ENCODE assay signal across 8 cellular contexts in genomic region chr7:100049441-100050291, GRCh38. TPM values are rescaled to one million over a fixed set of nuclear protein-coding genes. Genes with fewer than 3 reads are reported as not detected.
A peak's percentile ranks its signal among the peaks of the same experiment; 100 is the strongest.
DNase-seq lines count a peak whose midpoint lies in the region; FAIRE-seq and TF ChIP-seq lines count a peak whose summit lies in the region.

Gene ZSCAN21 (plus strand): TSS chr7:100049774. CDS start chr7:100057007, 7,233 bp downstream.

- peak within 1 kb of the TSS; percentile 48 for H3K14ac ChIP-seq in neuronal stem cell (ENCODE audit: low read length)

- TF ChIP-seq CTCF in LNCAP (IDR thresholded peaks at IDR 0.05) = peak; percentile 24; the same call in 1 of the 2 replicates

- H3K23ac ChIP-seq in neuronal stem cell (ENCODE audit: low read depth, low read length, poor library complexity) = peak within 1 kb of the TSS; percentile 99

- no peak within 1 kb of the TSS for H2BK5ac ChIP-seq in neuronal stem cell (ENCODE audit: low read length)

- peak within 1 kb of the TSS; percentile 70 for H4K8ac ChIP-seq in neuronal stem cell (ENCODE audit: low read depth, low read length)

- H4K20me1 ChIP-seq in GM23248 (ENCODE audit: insufficient read depth) = no peaks in the 10 kb centered on the region

- H3K4me3 ChIP-seq in GM23248 (peak within 1 kb of the TSS; percentile 91), neuronal stem cell (ENCODE audit: low read length in 2 of 2) (peak within 1 kb of the TSS; percentile 94 to 99), subcutaneous abdominal adipose tissue (ENCODE audit: low read depth in 1 of 5, low read length in 5 of 5) (peak within 1 kb of the TSS; percentile 90 to 96 (median 93))

- peak within 1 kb of the TSS; percentile 87 for H3K27ac ChIP-seq in GM23248
- H3K27ac ChIP-seq in neuronal stem cell (replicated peaks; ENCODE audit: low read length) = peak within 1 kb of the TSS; percentile 89
- peak within 1 kb of the TSS; percentile 97 for H3K27ac ChIP-seq in subcutaneous abdominal adipose tissue (ENCODE audit: low read depth, low read length)

- no peak within 1 kb of the TSS for H2BK15ac ChIP-seq in neuronal stem cell (ENCODE audit: low read length)

- in situ Hi-C loops in GM23248 (cut with MboI) = no loop called here

- no peaks in the 10 kb centered on the region for H3K4me1 ChIP-seq in GM23248 (ENCODE audit: insufficient read depth)
- H3K4me1 ChIP-seq in neuronal stem cell (ENCODE audit: control insufficient read depth in 2 of 2, insufficient read depth in 1 of 2, low read depth in 1 of 2, low read length in 2 of 2) = peaks cover 1 to 2% of the 10 kb centered on the region in 2 donors
- peaks cover 0 to 15% (median 11%) of the 10 kb centered on the region in 5 donors for H3K4me1 ChIP-seq in subcutaneous abdominal adipose tissue (ENCODE audit: control insufficient read depth in 5 of 5, insufficient read depth in 5 of 5, low read length in 5 of 5)

- H3K27me3 ChIP-seq in GM23248 (replicated peaks; ENCODE audit: insufficient read depth) (no peaks in the 10 kb centered on the region), neuronal stem cell (ENCODE audit: control insufficient read depth in 3 of 3, insufficient read depth in 3 of 3, low read depth in 1 of 3, low read length in 3 of 3) (no peaks in the 10 kb centered on the region), subcutaneous abdominal adipose tissue (ENCODE audit: control insufficient read depth in 5 of 5, insufficient read depth in 4 of 5, low read length in 5 of 5) (no peaks in the 10 kb centered on the region)

- peak within 1 kb of the TSS; percentile 89 for H2AFZ ChIP-seq in GM23248
- H2AFZ ChIP-seq in neuronal stem cell (ENCODE audit: low read length) = peak within 1 kb of the TSS; percentile 97

- 0 out of 2 replicates have a peak, but pooled peaks cover 8% of the 10 kb centered on the region for H3F3A ChIP-seq in GM23248 (ENCODE audit: insufficient read depth)

- H3K9ac ChIP-seq in GM23248 (peak within 1 kb of the TSS; percentile 87), neuronal stem cell (ENCODE audit: low read depth, low read length, poor library complexity) (peak within 1 kb of the TSS; percentile 87), subcutaneous abdominal adipose tissue (ENCODE audit: low read length in 5 of 5) (peak within 1 kb of the TSS; percentile 89 to 99 (median 94))

- H3K9me2 ChIP-seq in GM23248 (ENCODE audit: insufficient read depth) = no peaks in the 10 kb centered on the region

- WGBS in GM23248 (ENCODE audit: low coverage in 1 of 2, low lambda C conversion rate in 2 of 2, missing lambda C conversion rate in 2 of 2), 2 experiments = 6% methylated on average over 46 of the region's 47 CpGs
- WGBS in neuronal stem cell (ENCODE audit: extremely low coverage in 2 of 2, insufficient read length in 2 of 2, insufficient replicate concordance in 1 of 2), 2 donors = no CpG with 5 or more reads among the region's 47 CpGs

- no peak within 1 kb of the TSS for H2BK120ac ChIP-seq in neuronal stem cell (ENCODE audit: low read depth, low read length)

- H3K79me2 ChIP-seq in GM23248 (ENCODE audit: insufficient read depth) = peaks cover 33% of the 10 kb centered on the region

- peak within 1 kb of the TSS; percentile 95 for H3K18ac ChIP-seq in neuronal stem cell (ENCODE audit: low read length)

- no peak within 1 kb of the TSS for H4K91ac ChIP-seq in neuronal stem cell (ENCODE audit: low read depth, low read length, poor library complexity)

- H3K79me1 ChIP-seq in neuronal stem cell (ENCODE audit: low read depth, low read length) = peaks cover 10% of the 10 kb centered on the region

- no peak within 1 kb of the TSS for H2AK5ac ChIP-seq in neuronal stem cell (ENCODE audit: low read depth, low read length)

- peak; percentile 79 for DNase-seq in EL
- peak; percentile 93 for DNase-seq in GM23248
- DNase-seq in SHP77 treated with DMSO at 0.1 percent for 48 hours (lab: John Stamatoyannopoulos, UW) = peak; percentile 54
- peak; percentile 85 for DNase-seq in activated naive CD4-positive, alpha-beta T cell treated with Interleukin-2 at 50 U/mL for 16 hours
- peak; percentile 68 to 90 for DNase-seq in frontal cortex (ENCODE audit: low spot score in 2 of 2)
- peak; percentile 79 for DNase-seq in neuronal stem cell (ENCODE audit: low spot score)

- no peaks in the 10 kb centered on the region for H3K36me3 ChIP-seq in GM23248 (ENCODE audit: low read depth)
- peaks cover 2 to 24% of the 10 kb centered on the region in 2 donors for H3K36me3 ChIP-seq in neuronal stem cell (replicated peaks in 1 of 2; ENCODE audit: control insufficient read depth in 2 of 2, insufficient read depth in 2 of 2, low read length in 2 of 2)
- peaks cover 0 to 3% (median 0%) of the 10 kb centered on the region in 5 donors for H3K36me3 ChIP-seq in subcutaneous abdominal adipose tissue (ENCODE audit: control insufficient read depth in 5 of 5, insufficient read depth in 5 of 5, low read length in 5 of 5)

- H3K4ac ChIP-seq in neuronal stem cell (ENCODE audit: low read length) = no peak within 1 kb of the TSS

- no peaks in the 10 kb centered on the region for H3K9me3 ChIP-seq in GM23248 (ENCODE audit: low read depth)
- H3K9me3 ChIP-seq in neuronal stem cell (replicated peaks in 1 of 2; ENCODE audit: control insufficient read depth in 2 of 2, insufficient read depth in 1 of 2, low read depth in 1 of 2, low read length in 2 of 2) = no peaks in the 10 kb centered on the region
- no peaks in the 10 kb centered on the region for H3K9me3 ChIP-seq in subcutaneous abdominal adipose tissue (ENCODE audit: control insufficient read depth in 5 of 5, low read length in 5 of 5)

- H3K4me2 ChIP-seq in GM23248 (ENCODE audit: unreplicated experiment) (peak within 1 kb of the TSS; percentile 94), neuronal stem cell (ENCODE audit: insufficient read depth, low read length, poor library complexity, severe bottlenecking) (peak within 1 kb of the TSS; percentile 75)

- no peak for FAIRE-seq in frontal cortex (lab: Jason Lieb, UNC)

- H2BK12ac ChIP-seq in neuronal stem cell (ENCODE audit: low read length) = no peak within 1 kb of the TSS

RNA-seq across cellular contexts. Expression of gene ZSCAN21, which starts in this region (rescaled TPM):
- total RNA-seq in GM23248 (2014; rRNA removed; shearing (Covaris generic)) = 3.4 and 6.3 TPM in 2 replicates
- polyA plus RNA-seq in GM23248 (2016; fragmentation: Nextera tagmentation; extraction: Ambion mirVana) = 7.9 and 8.2 TPM in 2 replicates
- total RNA-seq in frontal cortex = 17.9 TPM
- 16.3 TPM for polyA plus RNA-seq in neuronal stem cell (2013, experiment 1 of 2)
- 16.5 TPM for polyA plus RNA-seq in neuronal stem cell (2013, experiment 2 of 2)

Comparison
In these comparisons a context has a peak if more than half of its experiments do, and no peak if none do; other contexts are left out.
1. Peak in every context shown above with its lines: DNase-seq, H3K4me3 ChIP-seq and H3K27ac ChIP-seq.